Comparison of ENCODE assay signal across 12 cellular contexts in genomic region chr19:43201891-43202290, GRCh38. TPM values are rescaled to one million over a fixed set of nuclear protein-coding genes. Genes with fewer than 3 reads are reported as not detected.
A peak's percentile ranks its signal among the peaks of the same experiment; 100 is the strongest.
DNase-seq lines count a peak whose midpoint lies in the region; ATAC-seq and TF ChIP-seq lines count a peak whose summit lies in the region.
"Not testable (repeated sequence)": the region's sequence is repeated elsewhere in the genome, so short reads cannot be mapped to it uniquely, and the experiment has no call there.
"Had no signal": no experiment of that assay in that cellular context is flagged by ENCODE, and none has a peak within 500 bp of the region (broad histone marks: within the 10 kb centered on the region; RNA-seq: fewer than 3 reads in every experiment).

No MANE protein-coding gene starts in this region.

- H3K27me3 Mint-ChIP-seq in Calu3 (ENCODE audit: unreplicated experiment); HFFc6 (ENCODE audit: insufficient read depth); MCF 10A (ENCODE audit: insufficient read depth, unreplicated experiment): not testable (repeated sequence)

- H3K9me3 Mint-ChIP-seq in Calu3 (ENCODE audit: low read depth, unreplicated experiment); HFFc6; MCF 10A (ENCODE audit: unreplicated experiment): not testable (repeated sequence)

- H3K4me1 Mint-ChIP-seq in Calu3 (ENCODE audit: low read depth, unreplicated experiment) (peaks cover 93% of the 10 kb centered on the region), MCF 10A (ENCODE audit: insufficient read depth, unreplicated experiment) (peaks cover 27% of the 10 kb centered on the region)
- not testable (repeated sequence) for H3K4me1 Mint-ChIP-seq in HFFc6 (ENCODE audit: low read depth)

- POLR2A ChIA-PET in MCF 10A (lab: Yijun Ruan, JAX), result interaction anchor here (0.7 to 1.0 kb wide), 3 partner anchors 20 to 492 kb away, joined by 3 to 4 read pairs (median 3); no protein-coding TSS in a partner anchor

- CTCF ChIA-PET in Calu3 (lab: Charles Lee), result interaction anchor here (0.7 to 1.3 kb wide), 2 partner anchors 48 to 97 kb away, joined by 3 to 16 read pairs; no protein-coding TSS in a partner anchor
- CTCF ChIA-PET in MCF 10A (lab: Yijun Ruan, JAX), result not testable (repeated sequence)

- H3K27ac ChIP-seq in RWPE2 (ENCODE audit: poor library complexity, severe bottlenecking) (peak overlapping the region; percentile 99), esophagus squamous epithelium (peak overlapping the region in 3 of 4 donors; percentile 66 to 82 (median 69)), sigmoid colon (peak overlapping the region in 3 of 4 donors; percentile 45 to 72 (median 71))

- H3K36me3 ChIP-seq in RWPE2 (ENCODE audit: low read depth); esophagus squamous epithelium; sigmoid colon: not testable (repeated sequence)

- not testable (repeated sequence) for H3K27me3 ChIP-seq in RWPE2 (ENCODE audit: insufficient read depth, poor library complexity, severe bottlenecking); esophagus squamous epithelium; sigmoid colon

- H3K4me3 Mint-ChIP-seq in Calu3 (ENCODE audit: low read depth, unreplicated experiment), result peak overlapping the region; percentile 13
- H3K4me3 Mint-ChIP-seq in HFFc6, result not testable (repeated sequence)
- H3K4me3 Mint-ChIP-seq in MCF 10A (ENCODE audit: unreplicated experiment), result peak overlapping the region; percentile 38

- not testable (repeated sequence) for H3K4me3 ChIP-seq in RWPE2 (ENCODE audit: severe bottlenecking); esophagus squamous epithelium; sigmoid colon

- not testable (repeated sequence) for ATAC-seq in RWPE2 (ENCODE audit: low read depth)

- intact Hi-C loops in Calu3 (cut with micrococcal nuclease; ENCODE audit: unreplicated experiment), result loop anchor here (5.0 to 10.0 kb wide), 2 partner anchors 95 to 223 kb away; no protein-coding TSS in a partner anchor
- intact Hi-C loops in MCF 10A (cut with micrococcal nuclease), result loop anchor here (2.0 to 10.0 kb wide), 2 partner anchors 53 to 407 kb away; no protein-coding TSS in a partner anchor
- intact Hi-C loops in esophagus squamous epithelium (cut with DNase I); sigmoid colon (cut with DNase I): not testable (repeated sequence)

- not testable (repeated sequence) for TF ChIP-seq CTCF in Calu3 (IDR thresholded peaks at IDR 0.05; ENCODE audit: unreplicated experiment); HFFc6 (IDR thresholded peaks at IDR 0.05); RWPE2 (IDR thresholded peaks at IDR 0.05; ENCODE audit: poor library complexity, severe bottlenecking); MCF 10A (IDR thresholded peaks at IDR 0.05; ENCODE audit: unreplicated experiment); esophagus squamous epithelium (IDR thresholded peaks at IDR 0.05); sigmoid colon (IDR thresholded peaks at IDR 0.05)

- not testable (repeated sequence) for BruUV-seq in Calu3 (replicated peaks; lab: Mats Ljungman, UMichigan); MCF 10A (replicated peaks; lab: Mats Ljungman, UMichigan)

- DNase-seq in Calu3, result peak; percentile 32
- not testable (repeated sequence) for DNase-seq in HFFc6; RWPE2 (ENCODE audit: low spot score); MCF 10A (ENCODE audit: unreplicated experiment); esophagus squamous epithelium (lab: John Stamatoyannopoulos, UW); sigmoid colon
- peak; percentile 13 for DNase-seq in kidney tubule cell (ENCODE audit: low spot score)

- not testable (repeated sequence) for TF ChIP-seq EP300 in sigmoid colon (IDR thresholded peaks at IDR 0.05)

- not testable (repeated sequence) for TF ChIP-seq POLR2A in esophagus squamous epithelium (IDR thresholded peaks at IDR 0.05); sigmoid colon (IDR thresholded peaks at IDR 0.05)

- peaks cover 35% of the 10 kb centered on the region for H3K36me3 Mint-ChIP-seq in Calu3 (ENCODE audit: insufficient read depth, unreplicated experiment)
- H3K36me3 Mint-ChIP-seq in HFFc6 (ENCODE audit: low read depth); MCF 10A (ENCODE audit: insufficient read depth, unreplicated experiment): not testable (repeated sequence)

- peaks cover 27% of the 10 kb centered on the region for H3K4me1 ChIP-seq in RWPE2 (ENCODE audit: insufficient read depth, poor library complexity, severe bottlenecking)
- H3K4me1 ChIP-seq in esophagus squamous epithelium, result peaks cover 0 to 29% (median 5%) of the 10 kb centered on the region in 3 donors
- H3K4me1 ChIP-seq in sigmoid colon, result peaks cover 0 to 26% (median 5%) of the 10 kb centered on the region in 4 donors

- WGBS in esophagus squamous epithelium, 2 donors, result 21 to 41% methylated on average over 2 of the region's 2 CpGs
- WGBS in sigmoid colon, 2 donors, result 36 to 69% methylated on average over 2 of the region's 2 CpGs

- peak overlapping the region; percentile 99 for H3K27ac Mint-ChIP-seq in Calu3 (ENCODE audit: unreplicated experiment)
- H3K27ac Mint-ChIP-seq in HFFc6, result peak overlapping the region; percentile 73
- peak overlapping the region; percentile 93 for H3K27ac Mint-ChIP-seq in MCF 10A (ENCODE audit: low read depth, unreplicated experiment)

- H3K9me3 ChIP-seq in RWPE2 (ENCODE audit: severe bottlenecking); esophagus squamous epithelium; sigmoid colon: not testable (repeated sequence)

RNA-seq across cellular contexts. Expression of gene PSG4, which starts 3.5 kb away (rescaled TPM):
- total RNA-seq in Calu3 (2022) (11.2 and 11.9 TPM in 2 replicates), MCF 10A (2022) (3.9 and 14.0 TPM in 2 replicates), esophagus squamous epithelium (under 1 TPM in 2 of 4 donors, not detected in 2; 0.35 to 0.41 TPM), sigmoid colon (not detected)
- under 1 TPM in 5 of 6 experiments, not detected in 1; 0.43 to 0.70 (median 0.53) TPM for total RNA-seq in HFFc6 (2021; fragmentation: NEBNext Ultra II Directional; extraction: Animal tissue kit (Norgen Biotek cat#: 25700))
- not detected for polyA plus RNA-seq in sigmoid colon
- total RNA-seq: A673; CD4-positive, alpha-beta T cell; GM23338; HT1080; SJCRH30 had no signal

RNA-seq across cellular contexts. Expression of gene PSG5, which starts 15.6 kb away (rescaled TPM):
- total RNA-seq in Calu3 (2022) (not detected in 2 replicates), MCF 10A (2022) (not detected in 2 replicates), esophagus squamous epithelium (not detected), sigmoid colon (not detected)
- 10 to 100 TPM; 23.3 to 58.7 (median 55.4) TPM for total RNA-seq in HFFc6 (2021; fragmentation: NEBNext Ultra II Directional; extraction: Animal tissue kit (Norgen Biotek cat#: 25700))
- polyA plus RNA-seq in sigmoid colon, result not detected
- total RNA-seq: A673; CD4-positive, alpha-beta T cell; GM23338; SJCRH30 had no signal

Comparison
In these comparisons a context has a peak if more than half of its experiments do, and no peak if none do; other contexts are left out.
1. RNA of gene PSG5, which starts 15.6 kb away (total RNA-seq): 23.3 to 58.7 TPM in HFFc6; not detected in Calu3, not detected in MCF 10A, not detected in esophagus squamous epithelium and not detected in sigmoid colon; every median in the first group is over 10 times any median in the second.
2. Peak in every context shown above with its lines, with median percentiles within 50 percentile points of each other: H3K27ac Mint-ChIP-seq and H3K27ac ChIP-seq.